Comparison of ENCODE assay signal across 1 cellular context in the genomic region with DNA sequence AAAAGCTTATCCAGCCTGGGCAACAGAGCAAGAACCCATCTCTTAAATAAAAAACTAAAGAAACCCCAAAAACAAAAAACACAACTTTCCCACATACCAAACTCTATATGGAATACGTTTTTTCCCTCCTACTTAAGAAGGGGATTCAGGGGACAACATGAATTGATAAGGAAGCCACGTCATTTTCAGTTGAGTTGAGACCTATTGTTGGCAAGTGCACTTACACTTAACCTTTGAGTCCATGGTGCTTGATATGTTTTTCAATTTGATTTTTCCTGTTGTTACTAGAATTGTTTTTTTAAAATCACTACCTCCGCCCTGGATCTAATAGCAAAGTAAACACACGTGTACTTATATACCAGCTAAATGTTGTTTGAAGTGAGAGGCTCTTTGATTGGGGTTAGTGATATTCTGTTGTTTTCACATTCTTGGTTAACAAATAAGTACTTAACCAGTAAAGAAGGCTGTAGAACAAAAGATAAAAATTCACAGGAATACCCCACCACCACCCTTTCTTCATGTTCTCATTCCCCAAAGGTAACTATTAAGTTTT.
A peak's percentile ranks its signal among the peaks of the same experiment; 100 is the strongest.
TF ChIP-seq lines count a peak whose summit lies in the region.

No MANE protein-coding gene starts in this region.

TF ChIP-seq in HepG2, 621 proteins besides CTCF, POLR2A, EP300 and RAD21 (continued from another document):
- no peak for TF ChIP-seq ZNF567 (CRISPR knock-in tag; IDR thresholded peaks at IDR 0.05; ENCODE audit: borderline replicate concordance)
- no peak for TF ChIP-seq ELF4 (CRISPR knock-in tag; IDR thresholded peaks at IDR 0.05; ENCODE audit: borderline replicate concordance)
- TF ChIP-seq ZNF451 (CRISPR knock-in tag; IDR thresholded peaks at IDR 0.05), result no peak
- TF ChIP-seq DPF2 (CRISPR knock-in tag; IDR thresholded peaks at IDR 0.05; ENCODE audit: borderline replicate concordance, low read depth), result no peak
- TF ChIP-seq YEATS4 (CRISPR knock-in tag; IDR thresholded peaks at IDR 0.05; ENCODE audit: borderline replicate concordance), result no peak
- TF ChIP-seq, protein P1, sequence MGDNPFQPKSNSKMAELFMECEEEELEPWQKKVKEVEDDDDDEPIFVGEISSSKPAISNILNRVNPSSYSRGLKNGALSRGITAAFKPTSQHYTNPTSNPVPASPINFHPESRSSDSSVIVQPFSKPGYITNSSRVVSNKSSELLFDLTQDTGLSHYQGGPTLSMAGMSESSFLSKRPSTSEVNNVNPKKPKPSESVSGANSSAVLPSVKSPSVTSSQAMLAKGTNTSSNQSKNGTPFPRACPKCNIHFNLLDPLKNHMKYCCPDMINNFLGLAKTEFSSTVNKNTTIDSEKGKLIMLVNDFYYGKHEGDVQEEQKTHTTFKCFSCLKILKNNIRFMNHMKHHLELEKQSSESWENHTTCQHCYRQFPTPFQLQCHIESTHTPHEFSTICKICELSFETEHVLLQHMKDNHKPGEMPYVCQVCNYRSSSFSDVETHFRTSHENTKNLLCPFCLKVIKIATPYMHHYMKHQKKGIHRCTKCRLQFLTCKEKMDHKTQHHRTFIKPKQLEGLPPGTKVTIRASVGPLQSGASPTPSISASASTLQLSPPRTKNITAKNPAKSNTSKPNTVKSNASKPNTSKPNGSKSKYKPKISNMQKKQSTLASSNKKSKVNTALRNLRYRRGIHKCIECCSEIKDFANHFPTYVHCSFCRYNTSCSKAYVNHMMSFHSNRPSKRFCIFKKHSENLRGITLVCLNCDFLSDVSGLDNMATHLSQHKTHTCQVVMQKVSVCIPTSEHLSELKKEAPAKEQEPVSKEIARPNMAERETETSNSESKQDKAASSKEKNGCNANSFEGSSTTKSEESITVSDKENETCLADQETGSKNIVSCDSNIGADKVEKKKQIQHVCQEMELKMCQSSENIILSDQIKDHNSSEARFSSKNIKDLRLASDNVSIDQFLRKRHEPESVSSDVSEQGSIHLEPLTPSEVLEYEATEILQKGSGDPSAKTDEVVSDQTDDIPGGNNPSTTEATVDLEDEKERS (CRISPR knock-in tag; IDR thresholded peaks at IDR 0.05), result no peak
- no peak for TF ChIP-seq STAG1 (CRISPR knock-in tag; IDR thresholded peaks at IDR 0.05)
- TF ChIP-seq, protein P2, sequence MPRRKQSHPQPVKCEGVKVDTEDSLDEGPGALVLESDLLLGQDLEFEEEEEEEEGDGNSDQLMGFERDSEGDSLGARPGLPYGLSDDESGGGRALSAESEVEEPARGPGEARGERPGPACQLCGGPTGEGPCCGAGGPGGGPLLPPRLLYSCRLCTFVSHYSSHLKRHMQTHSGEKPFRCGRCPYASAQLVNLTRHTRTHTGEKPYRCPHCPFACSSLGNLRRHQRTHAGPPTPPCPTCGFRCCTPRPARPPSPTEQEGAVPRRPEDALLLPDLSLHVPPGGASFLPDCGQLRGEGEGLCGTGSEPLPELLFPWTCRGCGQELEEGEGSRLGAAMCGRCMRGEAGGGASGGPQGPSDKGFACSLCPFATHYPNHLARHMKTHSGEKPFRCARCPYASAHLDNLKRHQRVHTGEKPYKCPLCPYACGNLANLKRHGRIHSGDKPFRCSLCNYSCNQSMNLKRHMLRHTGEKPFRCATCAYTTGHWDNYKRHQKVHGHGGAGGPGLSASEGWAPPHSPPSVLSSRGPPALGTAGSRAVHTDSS (CRISPR knock-in tag; conservative IDR thresholded peaks at IDR 0.05), result no peak
- TF ChIP-seq, protein P3, sequence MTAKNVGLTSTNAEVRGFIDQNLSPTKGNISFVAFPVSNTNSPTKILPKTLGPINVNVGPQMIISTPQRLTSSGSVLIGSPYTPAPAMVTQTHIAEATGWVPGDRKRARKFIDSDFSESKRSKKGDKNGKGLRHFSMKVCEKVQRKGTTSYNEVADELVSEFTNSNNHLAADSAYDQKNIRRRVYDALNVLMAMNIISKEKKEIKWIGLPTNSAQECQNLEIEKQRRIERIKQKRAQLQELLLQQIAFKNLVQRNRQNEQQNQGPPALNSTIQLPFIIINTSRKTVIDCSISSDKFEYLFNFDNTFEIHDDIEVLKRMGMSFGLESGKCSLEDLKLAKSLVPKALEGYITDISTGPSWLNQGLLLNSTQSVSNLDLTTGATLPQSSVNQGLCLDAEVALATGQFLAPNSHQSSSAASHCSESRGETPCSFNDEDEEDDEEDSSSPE (CRISPR knock-in tag; IDR thresholded peaks at IDR 0.05), result no peak
- peak; percentile 14 for TF ChIP-seq HNRNPK (IDR thresholded peaks at IDR 0.05; ENCODE audit: low read depth, low read length, poor library complexity, severe bottlenecking)
- TF ChIP-seq NR2F1 (CRISPR knock-in tag; IDR thresholded peaks at IDR 0.05), result no peak
- TF ChIP-seq, protein P4, sequence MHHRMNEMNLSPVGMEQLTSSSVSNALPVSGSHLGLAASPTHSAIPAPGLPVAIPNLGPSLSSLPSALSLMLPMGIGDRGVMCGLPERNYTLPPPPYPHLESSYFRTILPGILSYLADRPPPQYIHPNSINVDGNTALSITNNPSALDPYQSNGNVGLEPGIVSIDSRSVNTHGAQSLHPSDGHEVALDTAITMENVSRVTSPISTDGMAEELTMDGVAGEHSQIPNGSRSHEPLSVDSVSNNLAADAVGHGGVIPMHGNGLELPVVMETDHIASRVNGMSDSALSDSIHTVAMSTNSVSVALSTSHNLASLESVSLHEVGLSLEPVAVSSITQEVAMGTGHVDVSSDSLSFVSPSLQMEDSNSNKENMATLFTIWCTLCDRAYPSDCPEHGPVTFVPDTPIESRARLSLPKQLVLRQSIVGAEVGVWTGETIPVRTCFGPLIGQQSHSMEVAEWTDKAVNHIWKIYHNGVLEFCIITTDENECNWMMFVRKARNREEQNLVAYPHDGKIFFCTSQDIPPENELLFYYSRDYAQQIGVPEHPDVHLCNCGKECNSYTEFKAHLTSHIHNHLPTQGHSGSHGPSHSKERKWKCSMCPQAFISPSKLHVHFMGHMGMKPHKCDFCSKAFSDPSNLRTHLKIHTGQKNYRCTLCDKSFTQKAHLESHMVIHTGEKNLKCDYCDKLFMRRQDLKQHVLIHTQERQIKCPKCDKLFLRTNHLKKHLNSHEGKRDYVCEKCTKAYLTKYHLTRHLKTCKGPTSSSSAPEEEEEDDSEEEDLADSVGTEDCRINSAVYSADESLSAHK (CRISPR knock-in tag; IDR thresholded peaks at IDR 0.05; ENCODE audit: borderline replicate concordance), result no peak
- TF ChIP-seq JARID2 (CRISPR knock-in tag; IDR thresholded peaks at IDR 0.05; ENCODE audit: insufficient replicate concordance), result no peak
- no peak for TF ChIP-seq FOSL1 (CRISPR knock-in tag; IDR thresholded peaks at IDR 0.05; ENCODE audit: borderline replicate concordance)
- TF ChIP-seq RFXANK (CRISPR knock-in tag; IDR thresholded peaks at IDR 0.05), result no peak
- no peak for TF ChIP-seq FOXK1 (CRISPR knock-in tag; IDR thresholded peaks at IDR 0.05; ENCODE audit: borderline replicate concordance, low read depth)
- no peak for TF ChIP-seq CREM (IDR thresholded peaks at IDR 0.05)
- no peak for TF ChIP-seq CREM (CRISPR knock-in tag; IDR thresholded peaks at IDR 0.05)
